1 cellular context compared by ENCODE assay signal in genomic region chr12:51540996-51541395, GRCh38.
TF ChIP-seq lines count a peak whose summit lies in the region.

No MANE protein-coding gene starts in this region.

TF ChIP-seq in GM23338, 12 proteins besides CTCF, POLR2A, EP300 and RAD21 (continued from another document):
- TF ChIP-seq POLR2AphosphoS5 (IDR thresholded peaks at IDR 0.05; ENCODE audit: low read depth) (no peak), STAT1 (IDR thresholded peaks at IDR 0.05; ENCODE audit: unreplicated experiment) (no peak), EZH2 (IDR thresholded peaks at IDR 0.05; ENCODE audit: low read depth, unreplicated experiment) (no peak), NANOG (IDR thresholded peaks at IDR 0.05; ENCODE audit: borderline replicate concordance) (no peak), ETS1 (IDR thresholded peaks at IDR 0.05) (no peak)
